8 cellular contexts compared by ENCODE assay signal in the genomic region with DNA sequence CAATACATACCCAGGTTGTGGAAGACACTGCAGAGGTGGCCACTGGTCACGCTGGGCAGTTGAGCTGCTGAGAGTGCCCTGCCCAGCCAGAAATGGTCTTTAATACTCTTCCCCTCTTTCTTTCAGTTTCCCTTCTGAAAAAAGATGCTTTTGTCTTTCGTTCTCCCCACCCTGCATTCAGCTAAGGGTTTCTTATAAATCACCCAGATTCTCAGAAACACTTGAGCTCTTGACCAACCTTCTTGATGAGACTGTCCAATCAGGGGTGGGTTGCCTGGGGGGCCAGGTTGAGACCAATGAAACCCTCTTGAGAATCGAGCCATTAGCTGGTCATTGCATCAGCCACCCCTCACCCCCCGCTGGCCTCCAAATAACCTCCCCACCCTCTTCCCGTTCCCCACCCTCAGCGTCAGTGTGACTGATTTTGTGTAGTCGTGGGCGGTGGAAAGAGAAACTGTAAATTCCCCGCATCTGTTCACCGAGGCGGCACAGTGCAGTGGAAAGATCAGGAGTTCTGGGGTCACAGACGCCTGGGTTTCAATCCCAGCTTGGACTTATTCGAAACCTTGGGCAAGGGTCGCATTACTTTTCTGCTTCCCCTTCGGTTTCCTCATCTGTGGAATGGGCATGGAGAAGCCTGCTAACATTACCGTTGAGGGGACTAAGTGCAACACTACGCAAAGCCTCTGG. TPM values are rescaled to one million over a fixed set of nuclear protein-coding genes. Genes with fewer than 3 reads are reported as not detected.
A peak's percentile ranks its signal among the peaks of the same experiment; 100 is the strongest.
DNase-seq lines count a peak whose midpoint lies in the region; ATAC-seq and TF ChIP-seq lines count a peak whose summit lies in the region.

No MANE protein-coding gene starts in this region.

- peaks cover 21% of the 10 kb centered on the region for H3K36me3 ChIP-seq in endodermal cell (ENCODE audit: control insufficient read depth, insufficient read depth, low read length)
- H3K36me3 ChIP-seq in mucosa of rectum (ENCODE audit: control insufficient read depth in 2 of 2, insufficient read depth in 2 of 2, low read length in 2 of 2), result peaks cover 0 to 3% of the 10 kb centered on the region in 2 donors

- H3K4me1 Mint-ChIP-seq in HFFc6 (ENCODE audit: low read depth) (peaks cover 36% of the 10 kb centered on the region), endodermal cell (peaks cover 49% of the 10 kb centered on the region)
- H3K4me1 Mint-ChIP-seq in stimulated activated naive B cell treated with anti-CD40 and anti-IgM and Interleukin-4, amounts not matched to agents 10 μg/mL and 1 μg/mL and 100 μg/mL, for 72 hours, result peaks cover 39 to 62% of the 10 kb centered on the region in 2 donors

- H3K27ac Mint-ChIP-seq in HFFc6, result peak overlapping the region; percentile 99
- peak overlapping the region; percentile 96 for H3K27ac Mint-ChIP-seq in endodermal cell
- H3K27ac Mint-ChIP-seq in stimulated activated naive B cell treated with anti-CD40 and anti-IgM and Interleukin-4, amounts not matched to agents 10 μg/mL and 1 μg/mL and 100 μg/mL, for 72 hours, result peak overlapping the region; percentile 100

- H3K9me3 Mint-ChIP-seq in HFFc6, result no peaks in the 10 kb centered on the region
- no peaks in the 10 kb centered on the region for H3K9me3 Mint-ChIP-seq in endodermal cell
- no peaks in the 10 kb centered on the region for H3K9me3 Mint-ChIP-seq in stimulated activated naive B cell treated with anti-CD40 and anti-IgM and Interleukin-4, amounts not matched to agents 10 μg/mL and 1 μg/mL and 100 μg/mL, for 72 hours

- no peaks in the 10 kb centered on the region; the same call in 1 of the 2 replicates for H3K27me3 Mint-ChIP-seq in HFFc6 (ENCODE audit: insufficient read depth)
- H3K27me3 Mint-ChIP-seq in endodermal cell (ENCODE audit: insufficient read depth), result no peaks in the 10 kb centered on the region
- H3K27me3 Mint-ChIP-seq in stimulated activated naive B cell treated with anti-CD40 and anti-IgM and Interleukin-4, amounts not matched to agents 10 μg/mL and 1 μg/mL and 100 μg/mL, for 72 hours, result no peaks in the 10 kb centered on the region

- no peaks in the 10 kb centered on the region for H3K9me3 ChIP-seq in endodermal cell (ENCODE audit: control insufficient read depth, low read length)
- H3K9me3 ChIP-seq in mucosa of rectum (ENCODE audit: control insufficient read depth in 2 of 2, low read length in 2 of 2), result no peaks in the 10 kb centered on the region

- peak; percentile 67 to 71 for ATAC-seq in stimulated activated naive B cell treated with anti-CD40 and anti-IgM and Interleukin-4, amounts not matched to agents 10 μg/mL and 1 μg/mL and 100 μg/mL, for 72 hours (replicated peaks)

- H3K4me1 ChIP-seq in endodermal cell (ENCODE audit: control insufficient read depth, insufficient read depth, low read length), result peaks cover 2% of the 10 kb centered on the region
- peaks cover 14 to 15% of the 10 kb centered on the region in 2 donors for H3K4me1 ChIP-seq in mucosa of rectum (ENCODE audit: control insufficient read depth in 2 of 2, insufficient read depth in 2 of 2, low read length in 2 of 2)

- DNase-seq in GM12865 (ENCODE audit: low read depth) (peak; percentile 92), HFFc6 (peak; percentile 78), MV-4-11 (lab: John Stamatoyannopoulos, UW) (peak; percentile 90), endodermal cell (peak; percentile 88), NCI-H526 (lab: John Stamatoyannopoulos, UW) (no peak)
- DNase-seq in activated CD4-positive, alpha-beta T cell treated with anti-CD3 and anti-CD28 coated beads, Interleukin-2, amount 50 U/mL, for 48 hours, result peak; percentile 85 to 88
- DNase-seq in stimulated activated naive B cell treated with anti-CD40 and anti-IgM and Interleukin-4, amounts not matched to agents 10 μg/mL and 1 μg/mL and 100 μg/mL, for 72 hours, result peak; percentile 87

- peak overlapping the region; percentile 93 for H3K4me3 ChIP-seq in GM12865 (ENCODE audit: low read depth, low read length)
- H3K4me3 ChIP-seq in endodermal cell (ENCODE audit: low read length), result peak overlapping the region; percentile 98
- H3K4me3 ChIP-seq in mucosa of rectum (ENCODE audit: low read length in 2 of 2), result peak overlapping the region; percentile 96 to 98

- TF ChIP-seq CTCF in GM12865 (IDR thresholded peaks at IDR 0.05; ENCODE audit: insufficient read depth, low read depth, low read length, missing control alignments) (no peak), HFFc6 (IDR thresholded peaks at IDR 0.05) (no peak), endodermal cell (conservative IDR thresholded peaks at IDR 0.05) (no peak)

- H3K36me3 Mint-ChIP-seq in HFFc6 (ENCODE audit: low read depth), result peaks cover 18% of the 10 kb centered on the region
- no peaks in the 10 kb centered on the region for H3K36me3 Mint-ChIP-seq in endodermal cell (ENCODE audit: low read depth)
- peaks cover 24 to 38% of the 10 kb centered on the region in 2 donors for H3K36me3 Mint-ChIP-seq in stimulated activated naive B cell treated with anti-CD40 and anti-IgM and Interleukin-4, amounts not matched to agents 10 μg/mL and 1 μg/mL and 100 μg/mL, for 72 hours

- H3K4me3 Mint-ChIP-seq in HFFc6 (peak overlapping the region; percentile 89), endodermal cell (peak overlapping the region; percentile 90)
- H3K4me3 Mint-ChIP-seq in stimulated activated naive B cell treated with anti-CD40 and anti-IgM and Interleukin-4, amounts not matched to agents 10 μg/mL and 1 μg/mL and 100 μg/mL, for 72 hours, result peak overlapping the region; percentile 89 to 94

- H3K27me3 ChIP-seq in endodermal cell (ENCODE audit: control insufficient read depth, insufficient read depth, low read length, poor library complexity, severe bottlenecking) (no peaks in the 10 kb centered on the region), mucosa of rectum (ENCODE audit: control insufficient read depth in 2 of 2, insufficient read depth in 2 of 2, low read length in 2 of 2) (no peaks in the 10 kb centered on the region)

- H3K27ac ChIP-seq in endodermal cell (ENCODE audit: low read depth, low read length) (peak overlapping the region; percentile 83), mucosa of rectum (ENCODE audit: low read depth in 2 of 2, low read length in 2 of 2) (peak overlapping the region; percentile 86 to 94)

- 2 to 6% methylated on average over 13 to 17 of the region's 17 CpGs for WGBS in endodermal cell (ENCODE audit: insufficient coverage in 1 of 2, insufficient read length in 1 of 2), 2 experiments

- H3K9ac ChIP-seq in endodermal cell (ENCODE audit: extremely low read depth, low read length, poor library complexity, severe bottlenecking), result peak overlapping the region; percentile 93
- H3K9ac ChIP-seq in mucosa of rectum (ENCODE audit: low read depth in 1 of 2, low read length in 2 of 2), result peak overlapping the region; percentile 87 to 88

RNA-seq across cellular contexts. Expression of gene WDR25, which starts 0.9 kb away (rescaled TPM):
- 10 to 100 TPM in 5 of 6 experiments, 1 to 10 TPM in 1; 9.2 to 12.0 (median 10.4) TPM for total RNA-seq in HFFc6 (2021; fragmentation: NEBNext Ultra II Directional; extraction: Animal tissue kit (Norgen Biotek cat#: 25700))
- 1 to 10 TPM; 5.8 to 8.0 TPM for total RNA-seq in endodermal cell
- 6.9 TPM for polyA plus RNA-seq in endodermal cell (2013, experiment 1 of 2)
- 7.5 TPM for polyA plus RNA-seq in endodermal cell (2013, experiment 2 of 2)

RNA-seq across cellular contexts. Expression of gene SLC25A47, which starts 52.3 kb away (rescaled TPM):
- total RNA-seq in HFFc6 (2021; fragmentation: NEBNext Ultra II Directional; extraction: Animal tissue kit (Norgen Biotek cat#: 25700)), result not detected
- total RNA-seq in endodermal cell, result not detected
- not detected for polyA plus RNA-seq in endodermal cell (2013, experiment 1 of 2)
- polyA plus RNA-seq in endodermal cell (2013, experiment 2 of 2), result not detected

Comparison
In these comparisons a context has a peak if more than half of its experiments do, and no peak if none do; other contexts are left out.
1. DNase-seq: peak in GM12865 (single experiment), HFFc6 (single experiment), MV-4-11 (single experiment), activated CD4-positive, alpha-beta T cell treated with anti-CD3 and anti-CD28 coated beads, Interleukin-2, amount 50 U/mL, for 48 hours (2 of 2), endodermal cell (single experiment) and stimulated activated naive B cell treated with anti-CD40 and anti-IgM and Interleukin-4, amounts not matched to agents 10 μg/mL and 1 μg/mL and 100 μg/mL, for 72 hours (single experiment); none in NCI-H526 (0 of 2).
2. Peak in every context shown above with its lines, with median percentiles within 50 percentile points of each other: H3K4me3 ChIP-seq, H3K27ac Mint-ChIP-seq and H3K4me3 Mint-ChIP-seq.